In genomic region chr20:48403362-48403761, GRCh38 we compare ENCODE assay signal across 22 cellular contexts.
"Had no signal": no experiment of that assay in that cellular context is flagged by ENCODE, and none has a peak within 500 bp of the region (broad histone marks: within the 10 kb centered on the region; RNA-seq: fewer than 3 reads in every experiment).

No MANE protein-coding gene starts in this region.

- DNase-seq: activated CD4-positive, alpha-beta T cell treated with anti-CD3 and anti-CD28 coated beads for 48 hours; activated CD4-positive, alpha-beta T cell treated with anti-CD3 and anti-CD28 coated beads, Interleukin-2, amount 50 U/mL, for 48 hours; activated CD8-positive, alpha-beta memory T cell treated with anti-CD3 and anti-CD28 coated beads for 24 hours; activated effector memory CD4-positive, alpha-beta T cell treated with Interleukin-2 at 50 U/mL for 16 hours; activated naive CD4-positive, alpha-beta T cell treated with Interleukin-2 at 50 U/mL for 16 hours; anterior cingulate cortex; effector CD8-positive, alpha-beta T cell; esophagus squamous epithelium; foreskin melanocyte; heart right ventricle; lower lobe of right lung; mesenchymal stem cell; naive thymus-derived CD8-positive, alpha-beta T cell; occipital lobe; psoas muscle; sigmoid colon; small intestine; stimulated activated CD4-positive, alpha-beta T cell treated with anti-CD3 and anti-CD28 coated beads, Interleukin-1b, Interleukin-23, amount 100 ng/mL, for 48 hours; stimulated activated CD4-positive, alpha-beta T cell treated with anti-CD3 and anti-CD28 coated beads, Interleukin-4, amount 100 ng/mL, for 4 hours; stimulated activated CD8-positive, alpha-beta memory T cell treated with anti-CD3 and anti-CD28 coated beads, Interleukin-4, amount 100 ng/mL, for 48 hours; stomach; thyroid gland had no signal
